In the genomic region with DNA sequence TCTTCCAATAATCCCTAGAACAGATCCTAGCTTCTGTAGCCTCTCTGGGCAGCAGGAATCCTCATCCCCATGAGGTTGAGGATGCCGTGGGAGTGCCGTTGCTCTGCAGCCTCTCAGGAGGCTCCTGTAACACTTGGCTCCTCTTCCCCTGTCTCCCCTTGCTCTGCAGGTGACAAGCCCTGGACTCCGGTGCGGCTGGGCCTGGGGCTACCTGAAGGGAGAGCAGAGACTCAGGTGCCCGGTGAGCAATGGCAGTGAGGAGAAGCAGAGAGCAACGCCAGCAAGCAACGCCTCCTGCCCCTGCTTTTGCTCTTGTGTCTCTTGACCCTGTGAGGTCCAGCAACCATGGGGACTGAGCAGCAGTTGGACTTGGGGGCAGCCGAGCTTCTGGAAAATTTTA, we compare ENCODE assay signal across 32 cellular contexts.
"Had no signal": no experiment of that assay in that cellular context is flagged by ENCODE, and none has a peak within 500 bp of the region (broad histone marks: within the 10 kb centered on the region; RNA-seq: fewer than 3 reads in every experiment).

No MANE protein-coding gene starts in this region.

- H3K4me1 ChIP-seq: foreskin keratinocyte had no signal

- H3K9me3 ChIP-seq: gastrocnemius medialis had no signal

- H3K4me1 Mint-ChIP-seq: activated B cell treated with CpG ODN at 0.5 μM for 24 hours; activated T-helper 17 cell treated with anti-CD3 and anti-CD28 coated beads, Interleukin-2, amount 50 U/mL, for 72 hours; central memory CD8-positive, alpha-beta T cell; T-helper 17 cell had no signal

- ATAC-seq: activated CD4-positive, CD25-positive, alpha-beta regulatory T cell treated with anti-CD3 and anti-CD28 coated beads, Interleukin-2, amount 50 U/mL, for 24 hours; activated CD8-positive, alpha-beta T cell treated with anti-CD3 and anti-CD28 coated beads for 36 hours; activated T-cell treated with anti-CD3 and anti-CD28 coated beads, Interleukin-2, amount 50 U/mL, for 4 hours; activated T-helper 17 cell treated with anti-CD3 and anti-CD28 coated beads, Interleukin-2, amount 50 U/mL, for 72 hours; esophagus mucosa; foreskin keratinocyte; T-helper 17 cell had no signal

- H3K27ac Mint-ChIP-seq: activated B cell treated with CpG ODN at 0.5 μM for 24 hours; activated CD8-positive, alpha-beta T cell treated with anti-CD3 and anti-CD28 coated beads for 36 hours; activated naive CD8-positive, alpha-beta T cell; activated T-helper 17 cell treated with anti-CD3 and anti-CD28 coated beads, Interleukin-2, amount 50 U/mL, for 72 hours; dendritic cell treated with granulocyte-macrophage colony-stimulating factor and Interleukin-4, amounts not matched to agents 40 ng/mL and 50 ng/mL, for 4 days; endodermal cell; T-helper 17 cell; T-helper 2 cell treated with Interferon-gamma antibody and Interleukin-4, amounts not matched to agents 5 μg/mL and 100 μg/mL, for 36 hours had no signal

- H3K36me3 ChIP-seq: brain microvascular endothelial cell, gastrocnemius medialis, WERI-Rb-1 had no signal

- H3K9me3 Mint-ChIP-seq: activated CD8-positive, alpha-beta T cell treated with anti-CD3 and anti-CD28 coated beads for 36 hours; activated T-cell treated with anti-CD3 and anti-CD28 coated beads, Interleukin-2, amount 50 U/mL, for 4 hours; activated T-helper 17 cell treated with anti-CD3 and anti-CD28 coated beads, Interleukin-2, amount 50 U/mL, for 72 hours; central memory CD8-positive, alpha-beta T cell; dendritic cell treated with granulocyte-macrophage colony-stimulating factor and Interleukin-4, amounts not matched to agents 40 ng/mL and 50 ng/mL, for 4 days; endodermal cell; T-helper 2 cell treated with Interferon-gamma antibody and Interleukin-4, amounts not matched to agents 5 μg/mL and 100 μg/mL, for 36 hours had no signal

- DNase-seq: activated B cell treated with CpG ODN at 0.5 μM for 24 hours; activated CD4-positive, alpha-beta T cell treated with anti-CD3 and anti-CD28 coated beads for 48 hours; activated CD4-positive, alpha-beta T cell treated with anti-CD3 and anti-CD28 coated beads, Interleukin-2, amount 50 U/mL, for 1 hour; activated CD4-positive, alpha-beta T cell treated with anti-CD3 and anti-CD28 coated beads, Interleukin-2, amount 50 U/mL, for 48 hours; activated CD8-positive, alpha-beta memory T cell treated with anti-CD3 and anti-CD28 coated beads for 24 hours; activated CD8-positive, alpha-beta T cell treated with anti-CD3 and anti-CD28 coated beads for 36 hours; activated effector memory CD4-positive, alpha-beta T cell treated with Interleukin-2 at 50 U/mL for 16 hours; activated gamma-delta T cell treated with Interleukin-2 at 50 U/mL for 16 hours; activated naive CD4-positive, alpha-beta T cell treated with anti-CD3 and anti-CD28 coated beads, Interleukin-2, amount 50 U/mL, for 16 hours; activated naive CD4-positive, alpha-beta T cell treated with Interleukin-2 at 50 U/mL for 16 hours; activated T-cell treated with anti-CD3 and anti-CD28 coated beads, Interleukin-2, amount 50 U/mL, for 4 hours; amniotic stem cell; anterior cingulate cortex; brain microvascular endothelial cell; dorsolateral prefrontal cortex; effector memory CD4-positive, alpha-beta T cell; endodermal cell; foreskin keratinocyte; gastrocnemius medialis; glutamatergic neuron; T-helper 1 cell; T-helper 17 cell; T1000; WERI-Rb-1 had no signal

- H3K27me3 Mint-ChIP-seq: activated CD8-positive, alpha-beta T cell treated with anti-CD3 and anti-CD28 coated beads for 36 hours; activated naive CD8-positive, alpha-beta T cell; activated T-helper 17 cell treated with anti-CD3 and anti-CD28 coated beads, Interleukin-2, amount 50 U/mL, for 72 hours had no signal

- H3K4me3 ChIP-seq: coronary artery, dorsolateral prefrontal cortex, gastrocnemius medialis had no signal

- H3K27me3 ChIP-seq: brain microvascular endothelial cell, dorsolateral prefrontal cortex, foreskin keratinocyte, gastrocnemius medialis had no signal

- H3K4me3 Mint-ChIP-seq: activated B cell treated with CpG ODN at 0.5 μM for 24 hours; activated CD8-positive, alpha-beta T cell treated with anti-CD3 and anti-CD28 coated beads for 36 hours; activated naive CD8-positive, alpha-beta T cell; activated T-cell treated with anti-CD3 and anti-CD28 coated beads, Interleukin-2, amount 50 U/mL, for 4 hours; activated T-helper 17 cell treated with anti-CD3 and anti-CD28 coated beads, Interleukin-2, amount 50 U/mL, for 72 hours; central memory CD8-positive, alpha-beta T cell; dendritic cell treated with granulocyte-macrophage colony-stimulating factor and Interleukin-4, amounts not matched to agents 40 ng/mL and 50 ng/mL, for 4 days; endodermal cell; T-helper 17 cell; T-helper 2 cell treated with Interferon-gamma antibody and Interleukin-4, amounts not matched to agents 5 μg/mL and 100 μg/mL, for 36 hours had no signal

- H3K27ac ChIP-seq: brain microvascular endothelial cell, coronary artery, foreskin keratinocyte, gastrocnemius medialis, WERI-Rb-1 had no signal
